In genomic region chr18:3511980-3512379, GRCh38 we compare ENCODE assay signal across 10 cellular contexts.
DNase-seq lines count a peak whose midpoint lies in the region; ATAC-seq, FAIRE-seq and TF ChIP-seq lines count a peak whose summit lies in the region.
"Had no signal": no experiment of that assay in that cellular context is flagged by ENCODE, and none has a peak within 500 bp of the region (broad histone marks: within the 10 kb centered on the region; RNA-seq: fewer than 3 reads in every experiment).

No MANE protein-coding gene starts in this region.

- SMC1A ChIA-PET in GM12878 (lab: Charles Lee; ENCODE audit: uncharacterized antibody, unreplicated experiment), result interaction anchor here (0.6 to 3.1 kb wide), 4 partner anchors 11 to 1343 kb away, joined by 3 to 13 read pairs (median 6); no protein-coding TSS in a partner anchor

- RAD21 ChIA-PET in GM12878 (lab: Charles Lee; ENCODE audit: unreplicated experiment), result interaction anchor here (0.6 to 1.9 kb wide), 2 partner anchors 14 to 15 kb away, joined by 3 to 12 read pairs; no protein-coding TSS in a partner anchor

- H3K4me3 ChIP-seq in GM12878, result no peak overlapping the region

- no peak overlapping the region for H3K4me3 Mint-ChIP-seq in osteocyte (ENCODE audit: unreplicated experiment)

- no peak overlapping the region for H3K4me2 ChIP-seq in GM12878 (ENCODE audit: control insufficient read depth, insufficient read depth)

- intact Hi-C loops in GM12878 (cut with micrococcal nuclease; ENCODE audit: unreplicated experiment), result no loop called here

- no peak overlapping the region for H2AFZ ChIP-seq in GM12878 (ENCODE audit: control insufficient read depth, low read depth, low read length)

- no TSS peak for BruUV-seq in GM12878 (replicated peaks; lab: Mats Ljungman, UMichigan)

- CTCF ChIA-PET in GM12878 (lab: Yijun Ruan, JAX), result interaction anchor here (1.4 to 2.5 kb wide), 2 partner anchors 14 to 74 kb away, joined by 4 to 11 read pairs; no protein-coding TSS in a partner anchor

- no peak overlapping the region for H3K9ac ChIP-seq in GM12878 (ENCODE audit: control insufficient read depth, insufficient read depth, low read length)

- in situ Hi-C loops in GM12878 (cut with MboI), result no loop called here

- TF ChIP-seq CTCF in GM12878 (IDR thresholded peaks at IDR 0.05 in 2 of 3, conservative IDR thresholded peaks at IDR 0.05 in 1 of 3; ENCODE audit: control insufficient read depth in 2 of 3, extremely low read depth in 1 of 3, insufficient read depth in 1 of 3, low read depth in 3 of 3, low read length in 3 of 3), result no peak
- TF ChIP-seq CTCF in osteocyte (IDR thresholded peaks at IDR 0.05), result no peak

- H3K9me3 Mint-ChIP-seq in osteocyte (ENCODE audit: unreplicated experiment), result no peaks in the 10 kb centered on the region

- H3K27ac ChIP-seq in GM12878 (ENCODE audit: control insufficient read depth, insufficient read depth), result no peak overlapping the region
- H3K27ac ChIP-seq: 22Rv1, VCaP had no signal

- H3K36me3 ChIP-seq in GM12878 (ENCODE audit: control insufficient read depth in 2 of 2, insufficient read depth in 2 of 2, low read length in 1 of 2), result no peaks in the 10 kb centered on the region

- no peaks in the 10 kb centered on the region for H4K20me1 ChIP-seq in GM12878 (ENCODE audit: control insufficient read depth, insufficient read depth)

- H3K9me3 ChIP-seq in GM12878 (replicated peaks; ENCODE audit: control insufficient read depth, insufficient read depth, low read length), result no peaks in the 10 kb centered on the region; the same call in 2 of the 3 replicates

- peaks cover 26% of the 10 kb centered on the region for H3K4me1 Mint-ChIP-seq in osteocyte (ENCODE audit: unreplicated experiment)

- 0% methylated on average over 2 of the region's 2 CpGs for WGBS in GM12878 (ENCODE audit: insufficient coverage, insufficient replicate concordance, low lambda C conversion rate, missing lambda C conversion rate)

- peak overlapping the region; percentile 69 for H3K27ac Mint-ChIP-seq in osteocyte (ENCODE audit: unreplicated experiment)

- ATAC-seq in GM12878 (peak; percentile 78), HG03469 (IDR thresholded peaks at IDR 0.05; ENCODE audit: unreplicated experiment) (no peak), GM19397 (IDR thresholded peaks at IDR 0.05; ENCODE audit: unreplicated experiment) (no peak)

- H3K27me3 Mint-ChIP-seq in osteocyte (ENCODE audit: unreplicated experiment), result no peaks in the 10 kb centered on the region

- DNase-seq in DMS79 treated with DMSO at 0.1 percent for 48 hours (lab: John Stamatoyannopoulos, UW), result peak; percentile 40
- no peak for DNase-seq in DMS79 (lab: John Stamatoyannopoulos, UW)
- peak; percentile 45 for DNase-seq in NCI-H1436 (lab: John Stamatoyannopoulos, UW)
- DNase-seq in GM12878 (ENCODE audit: low read depth, low spot score), result no peak
- DNase-seq in osteocyte (ENCODE audit: extremely low spot score, unreplicated experiment), result no peak
- DNase-seq in SK-N-DZ (ENCODE audit: low spot score), result no peak

- TF ChIP-seq EP300 in GM12878 (IDR thresholded peaks at IDR 0.05; ENCODE audit: borderline replicate concordance in 1 of 2, control insufficient read depth in 1 of 2, low read depth in 2 of 2, low read length in 2 of 2), result no peak; a peak in 1 of 4 replicates

- FAIRE-seq in GM12878 (lab: Jason Lieb, UNC), result no peak

- TF ChIP-seq POLR2A in GM12878 (IDR thresholded peaks at IDR 0.05; ENCODE audit: low read depth, low read length), result no peak

- no peaks in the 10 kb centered on the region for H3K79me2 ChIP-seq in GM12878 (ENCODE audit: control insufficient read depth, insufficient read depth, low read length)

- no peaks in the 10 kb centered on the region for H3K36me3 Mint-ChIP-seq in osteocyte (ENCODE audit: unreplicated experiment)

- POLR2A ChIA-PET in GM12878 (lab: Charles Lee), result interaction anchor here (0.7 to 0.9 kb wide), 2 partner anchors 15 kb away, joined by 3 to 5 read pairs; no protein-coding TSS in a partner anchor

- no peaks in the 10 kb centered on the region for H3K27me3 ChIP-seq in GM12878 (replicated peaks in 1 of 2; ENCODE audit: control insufficient read depth in 2 of 2, insufficient read depth in 2 of 2, low read length in 1 of 2)

- peaks cover 9% of the 10 kb centered on the region for H3K4me1 ChIP-seq in GM12878 (ENCODE audit: control insufficient read depth, insufficient read depth, low read length)

- TF ChIP-seq RAD21 in GM12878 (IDR thresholded peaks at IDR 0.05; ENCODE audit: insufficient read depth, low read depth, low read length), result no peak

TF ChIP-seq in GM12878, 131 proteins besides CTCF, POLR2A, EP300 and RAD21:
- TF ChIP-seq HDGF (IDR thresholded peaks at IDR 0.05) (no peak), KDM1A (IDR thresholded peaks at IDR 0.05; ENCODE audit: borderline replicate concordance) (no peak), ATF7 (IDR thresholded peaks at IDR 0.05; ENCODE audit: low read depth) (peak; percentile 58), MLLT1 (IDR thresholded peaks at IDR 0.05) (0 out of 2 replicates have a peak, but pooled peaks have one; percentile 43), ASH2L (IDR thresholded peaks at IDR 0.05; ENCODE audit: borderline replicate concordance, low read depth) (no peak), MEF2B (IDR thresholded peaks at IDR 0.05; ENCODE audit: partially characterized antibody, poor library complexity, severe bottlenecking) (peak; percentile 73), CHD4 (IDR thresholded peaks at IDR 0.05) (no peak), MTA2 (IDR thresholded peaks at IDR 0.05; ENCODE audit: low read depth) (peak; percentile 43; the same call in 1 of the 2 replicates), JUNB (IDR thresholded peaks at IDR 0.05) (no peak), BHLHE40 (IDR thresholded peaks at IDR 0.05; ENCODE audit: borderline replicate concordance in 1 of 2, low read depth in 2 of 2, low read length in 1 of 2) (peak in 1 of 2 experiments; percentile 36; a peak in 2 of 4 replicates), NBN (IDR thresholded peaks at IDR 0.05) (peak; percentile 42; the same call in 1 of the 2 replicates), NR2F1 (conservative IDR thresholded peaks at IDR 0.05) (peak; percentile 34; the same call in 1 of the 2 replicates), ZNF384 (IDR thresholded peaks at IDR 0.05; ENCODE audit: borderline replicate concordance, low read depth, low read length) (peak; percentile 82)

Comparison
In these comparisons a context has a peak if more than half of its experiments do, and no peak if none do; other contexts are left out.
1. DNase-seq: peak in DMS79 treated with DMSO at 0.1 percent for 48 hours (single experiment) and NCI-H1436 (single experiment); none in DMS79 (single experiment), GM12878 (single experiment), osteocyte (single experiment) and SK-N-DZ (single experiment).